8 cellular contexts compared by ENCODE assay signal in genomic region chr10:133159950-133160812, GRCh38. TPM values are rescaled to one million over a fixed set of nuclear protein-coding genes. Genes with fewer than 3 reads are reported as not detected.
DNase-seq lines count a peak whose midpoint lies in the region; ATAC-seq and TF ChIP-seq lines count a peak whose summit lies in the region.

TSS of gene KNDC1 (plus strand) at chr10:133160219. CDS start at chr10:133160468, 249 bp downstream.

- H3K4me1 Mint-ChIP-seq in natural killer cell treated with Interleukin-12 subunit alpha and Interleukin-12 subunit beta and Interleukin-15 and Interleukin-18, amount 100 ng/mL, for 72 hours (ENCODE audit: low read depth in 2 of 2): no peaks in the 10 kb centered on the region

- H3K9me3 Mint-ChIP-seq in natural killer cell treated with Interleukin-12 subunit alpha and Interleukin-12 subunit beta and Interleukin-15 and Interleukin-18, amount 100 ng/mL, for 72 hours: no peaks in the 10 kb centered on the region

- H3K27ac ChIP-seq in RWPE2 (ENCODE audit: poor library complexity, severe bottlenecking): no peak within 1 kb of the TSS
- H3K27ac ChIP-seq in fibroblast of lung (ENCODE audit: insufficient read depth, low read length): no peak within 1 kb of the TSS

- peaks cover 0 to 6% of the 10 kb centered on the region in 2 donors for H3K27me3 Mint-ChIP-seq in natural killer cell treated with Interleukin-12 subunit alpha and Interleukin-12 subunit beta and Interleukin-15 and Interleukin-18, amount 100 ng/mL, for 72 hours

- H3K9me3 ChIP-seq in RWPE2 (ENCODE audit: severe bottlenecking) (no peaks in the 10 kb centered on the region), fibroblast of lung (ENCODE audit: control insufficient read depth, insufficient read depth, low read depth, low read length) (no peaks in the 10 kb centered on the region)

- H3K4me1 ChIP-seq in RWPE2 (ENCODE audit: insufficient read depth, poor library complexity, severe bottlenecking) (no peaks in the 10 kb centered on the region), fibroblast of lung (ENCODE audit: control insufficient read depth, extremely low read depth, insufficient read depth, low read length) (no peaks in the 10 kb centered on the region)

- no peak for DNase-seq in GM12864 (ENCODE audit: low read depth)
- no peak for DNase-seq in RWPE2 (ENCODE audit: low spot score)
- peak; percentile 15 to 23 for DNase-seq in fibroblast of lung (ENCODE audit: low read depth in 2 of 2)
- DNase-seq in natural killer cell treated with Interleukin-12 subunit alpha and Interleukin-12 subunit beta and Interleukin-15 and Interleukin-18, amount 100 ng/mL, for 72 hours (ENCODE audit: low spot score): no peak
- DNase-seq in stimulated activated CD4-positive, alpha-beta T cell treated with anti-CD3 and anti-CD28 coated beads, Interleukin-4, amount 100 ng/mL, for 4 hours: no peak

- no peak within 1 kb of the TSS for H3K27ac Mint-ChIP-seq in natural killer cell treated with Interleukin-12 subunit alpha and Interleukin-12 subunit beta and Interleukin-15 and Interleukin-18, amount 100 ng/mL, for 72 hours

- H3K9ac ChIP-seq in fibroblast of lung (ENCODE audit: insufficient read depth, low read length): peak within 1 kb of the TSS; percentile 7

- H3K36me3 ChIP-seq in RWPE2 (ENCODE audit: low read depth) (no peaks in the 10 kb centered on the region), fibroblast of lung (ENCODE audit: control insufficient read depth, insufficient read depth, low read length) (no peaks in the 10 kb centered on the region)

- ATAC-seq in RWPE2 (ENCODE audit: low read depth) (peak; percentile 66), GM18870 (IDR thresholded peaks at IDR 0.05; ENCODE audit: unreplicated experiment) (no peak), HG02763 (IDR thresholded peaks at IDR 0.05; ENCODE audit: unreplicated experiment) (no peak), HG03565 (IDR thresholded peaks at IDR 0.05; ENCODE audit: unreplicated experiment) (no peak)
- peak; percentile 76 to 78 for ATAC-seq in natural killer cell treated with Interleukin-12 subunit alpha and Interleukin-12 subunit beta and Interleukin-15 and Interleukin-18, amount 100 ng/mL, for 72 hours

- TF ChIP-seq CTCF in GM12864 (IDR thresholded peaks at IDR 0.05; ENCODE audit: low read depth, low read length, missing control alignments): no peak
- no peak for TF ChIP-seq CTCF in RWPE2 (IDR thresholded peaks at IDR 0.05; ENCODE audit: poor library complexity, severe bottlenecking)
- no peak for TF ChIP-seq CTCF in fibroblast of lung (conservative IDR thresholded peaks at IDR 0.05 in 1 of 2, IDR thresholded peaks at IDR 0.05 in 1 of 2; ENCODE audit: low read depth in 1 of 2, low read length in 2 of 2)

- peak within 1 kb of the TSS; percentile 48 for H3K4me3 Mint-ChIP-seq in natural killer cell treated with Interleukin-12 subunit alpha and Interleukin-12 subunit beta and Interleukin-15 and Interleukin-18, amount 100 ng/mL, for 72 hours

- peaks cover 41% of the 10 kb centered on the region for H3K27me3 ChIP-seq in RWPE2 (ENCODE audit: insufficient read depth, poor library complexity, severe bottlenecking)
- H3K27me3 ChIP-seq in fibroblast of lung (ENCODE audit: control insufficient read depth, insufficient read depth, low read length): peaks cover 11% of the 10 kb centered on the region

- H4K20me1 ChIP-seq in fibroblast of lung (ENCODE audit: control insufficient read depth, extremely low read depth, insufficient read depth, low read length): no peaks in the 10 kb centered on the region

- H3K4me3 ChIP-seq in GM12864 (ENCODE audit: low read depth, low read length) (peak within 1 kb of the TSS; percentile 25; the same call in 1 of the 2 replicates), RWPE2 (ENCODE audit: severe bottlenecking) (peak within 1 kb of the TSS; percentile 30), fibroblast of lung (replicated peaks in 1 of 4; ENCODE audit: control extremely low read depth in 1 of 4, insufficient read depth in 1 of 4, low read depth in 3 of 4, low read length in 4 of 4) (peak within 1 kb of the TSS; percentile 26 to 63 (median 32))

- no peak within 1 kb of the TSS for H2AFZ ChIP-seq in fibroblast of lung (ENCODE audit: low read length)

- no peaks in the 10 kb centered on the region for H3K36me3 Mint-ChIP-seq in natural killer cell treated with Interleukin-12 subunit alpha and Interleukin-12 subunit beta and Interleukin-15 and Interleukin-18, amount 100 ng/mL, for 72 hours

- H3K4me2 ChIP-seq in fibroblast of lung (ENCODE audit: extremely low read depth, insufficient read depth, low read length): peak within 1 kb of the TSS; percentile 59

- H3K79me2 ChIP-seq in fibroblast of lung (ENCODE audit: control insufficient read depth, insufficient read depth, low read length): no peaks in the 10 kb centered on the region

RNA-seq across cellular contexts. Expression of gene KNDC1, which starts in this region (rescaled TPM):
- 0.26 and 0.50 TPM in 2 replicates for total RNA-seq in fibroblast of lung
- polyA plus RNA-seq in fibroblast of lung: 0.11 and 0.20 TPM in 2 replicates
- 0.23 and 0.36 TPM in 2 replicates for polyA plus RNA-seq in fibroblast of lung (2012)
- polyA minus RNA-seq in fibroblast of lung (ENCODE audit: low replicate concordance): 0.20 and 2.1 TPM in 2 replicates
- under 1 TPM; 0.05 to 0.36 TPM for total RNA-seq in natural killer cell treated with Interleukin-12 subunit alpha and Interleukin-12 subunit beta and Interleukin-15 and Interleukin-18, amount 100 ng/mL, for 72 hours

Comparison
In these comparisons a context has a peak if more than half of its experiments do, and no peak if none do; other contexts are left out.
1. Peak in ATAC-seq in natural killer cell treated with Interleukin-12 subunit alpha and Interleukin-12 subunit beta and Interleukin-15 and Interleukin-18, amount 100 ng/mL, for 72 hours; RNA of the gene not detected or under 1 TPM.
2. DNase-seq: peak in fibroblast of lung (2 of 2); none in GM12864 (single experiment), RWPE2 (single experiment), natural killer cell treated with Interleukin-12 subunit alpha and Interleukin-12 subunit beta and Interleukin-15 and Interleukin-18, amount 100 ng/mL, for 72 hours (single experiment) and stimulated activated CD4-positive, alpha-beta T cell treated with anti-CD3 and anti-CD28 coated beads, Interleukin-4, amount 100 ng/mL, for 4 hours (0 of 2).
3. Peak in every context shown above with its lines, with median percentiles within 50 percentile points of each other: H3K4me3 ChIP-seq.